ENCODE assay signal across 12 cellular contexts in the genomic region with DNA sequence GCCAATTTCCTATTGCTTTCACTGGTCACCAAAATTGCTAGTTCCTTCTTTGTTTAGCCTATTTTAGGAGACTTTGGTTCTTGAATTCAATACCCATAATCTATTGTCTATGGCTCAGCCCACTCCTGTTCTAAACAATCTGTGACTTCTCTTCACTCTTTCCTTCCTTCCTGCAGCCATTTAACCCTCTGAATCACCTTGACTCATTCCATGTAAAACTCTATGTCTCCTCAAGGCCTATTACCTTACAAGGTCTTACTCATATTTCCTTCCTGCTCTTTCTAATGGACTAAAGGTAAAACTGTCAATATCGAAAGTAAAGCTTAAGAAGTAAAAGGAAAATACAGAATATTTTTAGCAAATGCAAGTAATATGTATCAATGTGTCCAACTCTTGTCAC.
DNase-seq lines count a peak whose midpoint lies in the region; ATAC-seq, FAIRE-seq and TF ChIP-seq lines count a peak whose summit lies in the region.
"Had no signal": no experiment of that assay in that cellular context is flagged by ENCODE, and none has a peak within 500 bp of the region (broad histone marks: within the 10 kb centered on the region; RNA-seq: fewer than 3 reads in every experiment).

No MANE protein-coding gene starts in this region.

- SMC1A ChIA-PET in GM12878 (lab: Charles Lee; ENCODE audit: uncharacterized antibody, unreplicated experiment), result interaction anchor here (1.4 kb wide), 1 partner anchor 14 kb away, joined by 5 read pairs; no protein-coding TSS in a partner anchor

- no peak for TF ChIP-seq POLR2A in GM12878 (IDR thresholded peaks at IDR 0.05; ENCODE audit: low read depth, low read length)

- no TSS peak for BruUV-seq in GM12878 (replicated peaks; lab: Mats Ljungman, UMichigan)

- peak; percentile 30 for ATAC-seq in GM18508 (IDR thresholded peaks at IDR 0.05; ENCODE audit: insufficient read depth, unreplicated experiment)
- no peak for ATAC-seq in GM12878
- no peak for ATAC-seq in HG02798 (IDR thresholded peaks at IDR 0.05; ENCODE audit: poor library complexity, unreplicated experiment)

- H3K27ac ChIP-seq in GM12878 (ENCODE audit: control insufficient read depth, insufficient read depth), result no peak overlapping the region

- no peaks in the 10 kb centered on the region for H3K36me3 ChIP-seq in GM12878 (ENCODE audit: control insufficient read depth in 2 of 2, insufficient read depth in 2 of 2, low read length in 1 of 2)
- H3K36me3 ChIP-seq: BE2C had no signal

- peaks cover 66% of the 10 kb centered on the region for H3K4me1 Mint-ChIP-seq in mesothelial cell of epicardium

- RAD21 ChIA-PET in GM12878 (lab: Charles Lee; ENCODE audit: unreplicated experiment), result no interaction called here

- H3K9me3 ChIP-seq in GM12878 (replicated peaks; ENCODE audit: control insufficient read depth, insufficient read depth, low read length), result no peaks in the 10 kb centered on the region
- H3K9me3 ChIP-seq: BE2C had no signal

- H3K79me2 ChIP-seq in GM12878 (ENCODE audit: control insufficient read depth, insufficient read depth, low read length), result no peaks in the 10 kb centered on the region

- H2AFZ ChIP-seq in GM12878 (ENCODE audit: control insufficient read depth, low read depth, low read length), result peak overlapping the region; percentile 23; the same call in 1 of the 2 replicates

- FAIRE-seq in GM12878 (lab: Jason Lieb, UNC), result no peak
- no peak for FAIRE-seq in urothelium cell line (lab: Jason Lieb, UNC)

- 81% methylated on average over 1 of the region's 1 CpG for WGBS in GM12878 (ENCODE audit: insufficient coverage, insufficient replicate concordance, low lambda C conversion rate, missing lambda C conversion rate)

- POLR2A ChIA-PET in GM12878 (lab: Charles Lee), result no interaction called here

- peaks cover 4% of the 10 kb centered on the region; the same call in 1 of the 2 replicates for H3K4me1 ChIP-seq in GM12878 (ENCODE audit: control insufficient read depth, insufficient read depth, low read length)

- H3K9ac ChIP-seq in GM12878 (ENCODE audit: control insufficient read depth, insufficient read depth, low read length), result no peak overlapping the region

- TF ChIP-seq EP300 in GM12878 (IDR thresholded peaks at IDR 0.05; ENCODE audit: borderline replicate concordance in 1 of 2, control insufficient read depth in 1 of 2, low read depth in 2 of 2, low read length in 2 of 2), result no peak

- no peak overlapping the region for H3K4me3 Mint-ChIP-seq in mesothelial cell of epicardium
- H3K4me3 Mint-ChIP-seq: stimulated activated naive CD8-positive, alpha-beta T cell treated with anti-CD3 and anti-CD28 coated beads, Interleukin-15, Interleukin-2, amounts not matched to agents 100 ng/mL and 50 ng/mL, for 24 hours had no signal

- H3K4me3 ChIP-seq in GM12878, result no peak overlapping the region

- no peaks in the 10 kb centered on the region for H3K27me3 Mint-ChIP-seq in mesothelial cell of epicardium (ENCODE audit: low read depth)
- H3K27me3 Mint-ChIP-seq: stimulated activated naive CD8-positive, alpha-beta T cell treated with anti-CD3 and anti-CD28 coated beads, Interleukin-15, Interleukin-2, amounts not matched to agents 100 ng/mL and 50 ng/mL, for 24 hours had no signal

- peak overlapping the region; percentile 35 for H3K27ac Mint-ChIP-seq in mesothelial cell of epicardium
- H3K27ac Mint-ChIP-seq: stimulated activated naive CD8-positive, alpha-beta T cell treated with anti-CD3 and anti-CD28 coated beads, Interleukin-15, Interleukin-2, amounts not matched to agents 100 ng/mL and 50 ng/mL, for 24 hours had no signal

- peaks cover 11% of the 10 kb centered on the region for H3K9me3 Mint-ChIP-seq in mesothelial cell of epicardium

- DNase-seq in HT1080 (ENCODE audit: low read depth) (peak; percentile 90), GM12878 (ENCODE audit: low read depth, low spot score) (no peak), mesothelial cell of epicardium (ENCODE audit: low spot score in 2 of 2, unreplicated experiment in 2 of 2) (no peak), urothelium cell line (ENCODE audit: low spot score) (no peak), D341Med (ENCODE audit: low spot score) (no peak)
- DNase-seq in activated naive CD4-positive, alpha-beta T cell (lab: John Stamatoyannopoulos, UW), result no peak
- DNase-seq: activated CD4-positive, alpha-beta T cell treated with anti-CD3 and anti-CD28 coated beads, Interleukin-2, amount 50 U/mL, for 48 hours; BE2C; DMS79 had no signal

- CTCF ChIA-PET in GM12878 (lab: Yijun Ruan, JAX), result interaction anchor here (1.1 kb wide), 1 partner anchor 14 kb away, joined by 3 read pairs; no protein-coding TSS in a partner anchor

- H3K36me3 Mint-ChIP-seq in mesothelial cell of epicardium, result no peaks in the 10 kb centered on the region

- TF ChIP-seq RAD21 in GM12878 (IDR thresholded peaks at IDR 0.05; ENCODE audit: insufficient read depth, low read depth, low read length), result no peak

- TF ChIP-seq CTCF in GM12878 (IDR thresholded peaks at IDR 0.05 in 2 of 3, conservative IDR thresholded peaks at IDR 0.05 in 1 of 3; ENCODE audit: control insufficient read depth in 2 of 3, extremely low read depth in 1 of 3, insufficient read depth in 1 of 3, low read depth in 3 of 3, low read length in 3 of 3) (no peak), mesothelial cell of epicardium (IDR thresholded peaks at IDR 0.05; ENCODE audit: unreplicated experiment) (no peak)

- H3K27me3 ChIP-seq in GM12878 (replicated peaks in 1 of 2; ENCODE audit: control insufficient read depth in 2 of 2, insufficient read depth in 2 of 2, low read length in 1 of 2), result no peaks in the 10 kb centered on the region; a peak in 1 of 4 replicates
- H3K27me3 ChIP-seq: BE2C had no signal

- intact Hi-C loops in GM12878 (cut with micrococcal nuclease; ENCODE audit: unreplicated experiment), result no loop called here

- H4K20me1 ChIP-seq in GM12878 (ENCODE audit: control insufficient read depth, insufficient read depth), result no peaks in the 10 kb centered on the region

- H3K4me2 ChIP-seq in GM12878 (ENCODE audit: control insufficient read depth, insufficient read depth), result no peak overlapping the region

- in situ Hi-C loops in GM12878 (cut with MboI), result no loop called here

TF ChIP-seq in GM12878, 131 proteins besides CTCF, POLR2A, EP300 and RAD21:
- TF ChIP-seq RAD51 (IDR thresholded peaks at IDR 0.05) (no peak), CREM (IDR thresholded peaks at IDR 0.05; ENCODE audit: low read depth) (no peak)
TF ChIP-seq in GM12878: peak in this region for 0.
